In the genomic region with DNA sequence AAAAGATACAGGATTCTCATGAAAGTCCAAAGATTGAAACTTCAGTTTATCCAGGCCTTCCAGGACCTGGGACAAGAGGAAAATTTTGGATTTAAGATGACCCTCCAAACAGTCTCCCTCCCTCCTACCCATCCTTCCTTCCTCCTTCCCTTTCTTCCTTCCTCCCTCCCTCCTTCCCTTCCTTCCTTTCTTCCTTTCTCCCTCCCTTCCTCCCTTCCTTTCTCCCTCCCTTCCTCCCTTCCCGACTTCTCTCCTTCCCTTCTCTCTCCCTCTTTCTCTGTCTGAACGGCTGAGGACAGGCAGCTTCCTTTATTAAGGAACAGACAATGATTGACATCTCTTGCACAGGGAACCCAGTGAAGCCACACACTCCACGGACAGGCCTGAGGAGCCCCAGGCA, we compare ENCODE assay signal across 1 cellular context.
TF ChIP-seq lines count a peak whose summit lies in the region.

No MANE protein-coding gene starts in this region.

TF ChIP-seq in HepG2, 621 proteins besides CTCF, POLR2A, EP300 and RAD21 (continued from another document):
- TF ChIP-seq RERE (CRISPR knock-in tag; IDR thresholded peaks at IDR 0.05; ENCODE audit: low read depth) (no peak), TBX2 (CRISPR knock-in tag; IDR thresholded peaks at IDR 0.05; ENCODE audit: borderline replicate concordance) (no peak)
